Comparison of ENCODE assay signal across 8 cellular contexts in the genomic region with DNA sequence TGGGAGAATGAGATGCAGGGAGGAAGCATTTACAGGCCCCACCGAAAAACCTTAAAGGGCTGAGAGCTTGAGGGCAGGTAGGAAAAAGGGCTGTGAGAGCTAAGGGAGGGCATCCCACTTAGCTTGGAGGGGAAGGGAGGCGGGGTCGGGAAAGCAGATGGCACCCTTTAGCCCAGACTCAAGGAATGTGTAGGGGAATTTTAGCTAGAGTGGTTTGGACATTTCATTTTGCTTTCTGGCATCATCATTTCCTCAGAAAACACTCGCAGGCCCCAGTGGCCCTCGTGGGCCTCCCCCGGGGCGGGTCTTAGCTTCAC. TPM values are rescaled to one million over a fixed set of nuclear protein-coding genes. Genes with fewer than 3 reads are reported as not detected.
A peak's percentile ranks its signal among the peaks of the same experiment; 100 is the strongest.
DNase-seq lines count a peak whose midpoint lies in the region; ATAC-seq and TF ChIP-seq lines count a peak whose summit lies in the region.

No MANE protein-coding gene starts in this region.

- H3K36me3 ChIP-seq in ES-I3 (ENCODE audit: insufficient read depth, low read length), result no peaks in the 10 kb centered on the region
- H3K36me3 ChIP-seq in OCI-LY1 (ENCODE audit: insufficient read depth, low read length), result no peaks in the 10 kb centered on the region
- H3K36me3 ChIP-seq in trophoblast cell (ENCODE audit: control insufficient read depth in 1 of 2, insufficient read depth in 2 of 2, low read length in 2 of 2), result no peaks in the 10 kb centered on the region

- DNase-seq in endothelial cell (ENCODE audit: low spot score) (no peak), trophoblast cell (no peak), GM10266 (ENCODE audit: extremely low spot score) (no peak), NCI-H2196 (lab: John Stamatoyannopoulos, UW; ENCODE audit: unreplicated experiment) (no peak), NCI-H69 (lab: John Stamatoyannopoulos, UW) (no peak)

- no peak overlapping the region for H3K18ac ChIP-seq in trophoblast cell (ENCODE audit: low read length)

- H3K27me3 Mint-ChIP-seq in endothelial cell (ENCODE audit: unreplicated experiment), result peaks cover 9% of the 10 kb centered on the region

- H2AFZ ChIP-seq in OCI-LY1 (ENCODE audit: low read length) (no peak overlapping the region), trophoblast cell (ENCODE audit: insufficient read depth, low read length, poor library complexity) (peak overlapping the region; percentile 50)

- no CpG with 5 or more reads among the region's 7 CpGs for WGBS in trophoblast cell (ENCODE audit: extremely low coverage, insufficient coverage, insufficient read length)

- H4K12ac ChIP-seq in trophoblast cell (ENCODE audit: low read depth, low read length), result peak overlapping the region; percentile 34

- H3K4ac ChIP-seq in trophoblast cell (ENCODE audit: low read depth, low read length), result no peak overlapping the region

- peaks cover 4% of the 10 kb centered on the region for H3K9me3 Mint-ChIP-seq in endothelial cell (ENCODE audit: unreplicated experiment)

- H3K9me2 ChIP-seq in OCI-LY1 (ENCODE audit: low read depth, low read length), result no peaks in the 10 kb centered on the region

- H3K4me2 ChIP-seq in OCI-LY1 (ENCODE audit: low read length) (peak overlapping the region; percentile 57), trophoblast cell (ENCODE audit: low read length) (peak overlapping the region; percentile 42)

- no peak overlapping the region for H3K23ac ChIP-seq in trophoblast cell (ENCODE audit: low read length)

- H3F3A ChIP-seq in OCI-LY1 (ENCODE audit: insufficient read depth, low read length), result no peaks in the 10 kb centered on the region

- H3K4me3 Mint-ChIP-seq in endothelial cell (ENCODE audit: unreplicated experiment), result peak overlapping the region; percentile 85

- peaks cover 30% of the 10 kb centered on the region for H3K4me1 Mint-ChIP-seq in endothelial cell (ENCODE audit: unreplicated experiment)

- H3K9me3 ChIP-seq in ES-I3 (ENCODE audit: control insufficient read depth, insufficient read depth, low read length) (no peaks in the 10 kb centered on the region), OCI-LY1 (ENCODE audit: low read length) (no peaks in the 10 kb centered on the region), trophoblast cell (ENCODE audit: insufficient read depth, low read depth, low read length) (no peaks in the 10 kb centered on the region)

- H3K4me1 ChIP-seq in ES-I3 (ENCODE audit: insufficient read depth, low read length) (peaks cover 23% of the 10 kb centered on the region), OCI-LY1 (ENCODE audit: insufficient read depth, low read length, severe bottlenecking) (peaks cover 62% of the 10 kb centered on the region), trophoblast cell (ENCODE audit: control insufficient read depth in 1 of 2, insufficient read depth in 2 of 2, low read length in 2 of 2) (peaks cover 9 to 15% of the 10 kb centered on the region in 2 experiments)

- peak overlapping the region; percentile 85 for H3K4me3 ChIP-seq in OCI-LY1 (ENCODE audit: low read depth, low read length, poor library complexity, severe bottlenecking)
- no peak overlapping the region for H3K4me3 ChIP-seq in trophoblast cell (ENCODE audit: low read depth, low read length)

- peak overlapping the region; percentile 95 for H3K9ac ChIP-seq in ES-I3 (ENCODE audit: low read depth, low read length)
- H3K9ac ChIP-seq in OCI-LY1 (ENCODE audit: low read length), result peak overlapping the region; percentile 64
- H3K9ac ChIP-seq in trophoblast cell (ENCODE audit: low read length), result no peak overlapping the region

- peak overlapping the region; percentile 64 for H3K27ac Mint-ChIP-seq in endothelial cell (ENCODE audit: unreplicated experiment)

- H3K79me1 ChIP-seq in trophoblast cell (ENCODE audit: low read length), result peaks cover 8% of the 10 kb centered on the region

- H2BK5ac ChIP-seq in trophoblast cell (ENCODE audit: low read depth, low read length, poor library complexity), result no peak overlapping the region

- no peaks in the 10 kb centered on the region for H3K27me3 ChIP-seq in OCI-LY1 (ENCODE audit: insufficient read depth, low read length)
- no peaks in the 10 kb centered on the region for H3K27me3 ChIP-seq in trophoblast cell (ENCODE audit: insufficient read depth, low read length)

- no peak overlapping the region for H4K91ac ChIP-seq in trophoblast cell (ENCODE audit: low read depth, low read length)

- no peak for ATAC-seq in GM18870 (IDR thresholded peaks at IDR 0.05; ENCODE audit: unreplicated experiment)

- H2AK5ac ChIP-seq in trophoblast cell (ENCODE audit: low read length), result no peak overlapping the region

- no peak overlapping the region for H2BK120ac ChIP-seq in trophoblast cell (ENCODE audit: insufficient read depth, low read length, poor library complexity)

- H3K79me2 ChIP-seq in OCI-LY1 (ENCODE audit: insufficient read depth, low read length) (peaks cover 32% of the 10 kb centered on the region), trophoblast cell (ENCODE audit: control insufficient read depth, insufficient read depth, low read length, poor library complexity) (peaks cover 8% of the 10 kb centered on the region)

- H4K20me1 ChIP-seq in OCI-LY1 (ENCODE audit: insufficient read depth, low read length), result no peaks in the 10 kb centered on the region

- H3K36me3 Mint-ChIP-seq in endothelial cell (ENCODE audit: low read depth, unreplicated experiment), result no peaks in the 10 kb centered on the region

- H3K27ac ChIP-seq in OCI-LY1 (ENCODE audit: low read depth, low read length, poor library complexity, severe bottlenecking) (peak overlapping the region; percentile 96), trophoblast cell (ENCODE audit: low read depth, low read length) (no peak overlapping the region)

- no peak overlapping the region for H2BK12ac ChIP-seq in trophoblast cell (ENCODE audit: low read length)

- TF ChIP-seq CTCF in OCI-LY1 (IDR thresholded peaks at IDR 0.05; ENCODE audit: low read length), result no peak
- TF ChIP-seq CTCF in endothelial cell (IDR thresholded peaks at IDR 0.05; ENCODE audit: unreplicated experiment), result no peak
- TF ChIP-seq CTCF in GM10266 (IDR thresholded peaks at IDR 0.05; ENCODE audit: control insufficient read depth, insufficient read depth, low read depth, missing control alignments), result no peak

- peak overlapping the region; percentile 51 for H4K8ac ChIP-seq in trophoblast cell (ENCODE audit: low read depth, low read length)

- no peak overlapping the region for H3K14ac ChIP-seq in trophoblast cell (ENCODE audit: low read length)

RNA-seq across cellular contexts. Expression of a gene that starts 0.8 kb away (rescaled TPM):
- total RNA-seq in endothelial cell (ENCODE audit: unreplicated experiment), result 35.9 TPM
- polyA plus RNA-seq in trophoblast cell (2013), result 17.6 and 18.0 TPM in 2 replicates

RNA-seq across cellular contexts. Expression of a gene that starts 13.9 kb away (rescaled TPM):
- total RNA-seq in endothelial cell (ENCODE audit: unreplicated experiment), result 76.5 TPM
- 48.3 and 53.7 TPM in 2 replicates for polyA plus RNA-seq in trophoblast cell (2013)

RNA-seq across cellular contexts. Expression of a gene that starts 46.3 kb away (rescaled TPM):
- total RNA-seq in endothelial cell (ENCODE audit: unreplicated experiment), result 22.7 TPM
- polyA plus RNA-seq in trophoblast cell (2013), result 24.0 TPM in 2 replicates

RNA-seq across cellular contexts. Expression of a gene that starts 57.3 kb away (rescaled TPM):
- total RNA-seq in endothelial cell (ENCODE audit: unreplicated experiment), result 59.9 TPM
- 75.8 and 77.4 TPM in 2 replicates for polyA plus RNA-seq in trophoblast cell (2013)
